10 cellular contexts compared by ENCODE assay signal in the genomic region with DNA sequence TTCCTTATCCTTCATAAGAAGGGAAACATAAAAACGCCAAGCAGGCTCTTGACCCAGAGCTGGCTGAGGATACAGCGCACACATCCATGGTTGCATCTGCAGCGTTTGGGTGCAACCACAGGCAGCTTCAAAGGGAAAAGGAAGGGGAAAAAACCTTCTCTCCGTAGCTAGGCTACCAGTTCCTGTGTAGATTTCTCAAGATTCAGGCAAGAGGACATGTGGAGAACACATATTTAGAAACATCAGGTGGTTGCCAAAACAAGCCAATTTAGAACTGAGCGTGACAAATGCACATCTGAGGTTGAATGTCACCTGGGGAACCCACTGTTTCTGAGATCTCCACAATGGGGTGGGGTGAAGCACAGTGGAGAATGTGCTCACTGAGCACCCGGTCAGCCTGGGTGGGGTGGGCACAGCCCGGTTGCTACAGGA.
DNase-seq lines count a peak whose midpoint lies in the region; ATAC-seq and TF ChIP-seq lines count a peak whose summit lies in the region.
"Had no signal": no experiment of that assay in that cellular context is flagged by ENCODE, and none has a peak within 500 bp of the region (broad histone marks: within the 10 kb centered on the region; RNA-seq: fewer than 3 reads in every experiment).

No MANE protein-coding gene starts in this region.

- H3K36me3 Mint-ChIP-seq in activated T-helper 1 cell treated with anti-CD3 and anti-CD28 coated beads, Interleukin-12 subunit alpha, Interleukin-12 subunit beta, Interleukin-2, Interleukin-4 antibody, amounts not matched to agents 30 ng/mL and 10 ng/mL and 1 ng/mL, durations not matched to agents 14 hours and 24 hours and 36 hours (ENCODE audit: low read depth) = no peaks in the 10 kb centered on the region
- H3K36me3 Mint-ChIP-seq in naive B cell (no peaks in the 10 kb centered on the region), Caco-2 (ENCODE audit: insufficient read depth, unreplicated experiment) (no peaks in the 10 kb centered on the region)

- H3K4me3 ChIP-seq in Caco-2 (ENCODE audit: low read depth, low read length) = no peak overlapping the region
- H3K4me3 ChIP-seq: skin epidermis had no signal

- DNase-seq in EH (ENCODE audit: low read depth) (peak; percentile 30), naive B cell (peak; percentile 49), Caco-2 (no peak)
- DNase-seq in activated T-helper 1 cell treated with anti-CD3 and anti-CD28 coated beads, Interleukin-12 subunit alpha, Interleukin-12 subunit beta, Interleukin-2, Interleukin-4 antibody, amounts not matched to agents 30 ng/mL and 10 ng/mL and 1 ng/mL, durations not matched to agents 14 hours and 24 hours and 36 hours (ENCODE audit: low spot score) = peak; percentile 17
- no peak for DNase-seq in NK-92 treated with Interleukin-12 subunit alpha and Interleukin-12 subunit beta, amount 100 ng/mL, for 24 hours (lab: John Stamatoyannopoulos, UW)
- no peak for DNase-seq in effector CD8-positive, alpha-beta T cell (lab: John Stamatoyannopoulos, UW)
- DNase-seq: Kasumi-1 had no signal

- no peaks in the 10 kb centered on the region for H3K36me3 ChIP-seq in Caco-2 (ENCODE audit: control insufficient read depth, insufficient read depth, low read length)

- POLR2A ChIA-PET in Caco-2 (lab: Charles Lee) = no interaction called here

- TF ChIP-seq CTCF in Caco-2 (IDR thresholded peaks at IDR 0.05; ENCODE audit: insufficient read depth in 1 of 2, low read depth in 1 of 2, low read length in 1 of 2, severe bottlenecking in 1 of 2, unreplicated experiment in 1 of 2) = no peak

- CTCF ChIA-PET in Caco-2 (lab: Charles Lee) = no interaction called here

- BruUV-seq in Caco-2 (replicated peaks; lab: Mats Ljungman, UMichigan) = no TSS peak

- H3K27me3 Mint-ChIP-seq in activated T-helper 1 cell treated with anti-CD3 and anti-CD28 coated beads, Interleukin-12 subunit alpha, Interleukin-12 subunit beta, Interleukin-2, Interleukin-4 antibody, amounts not matched to agents 30 ng/mL and 10 ng/mL and 1 ng/mL, durations not matched to agents 14 hours and 24 hours and 36 hours (ENCODE audit: insufficient read depth) = no peaks in the 10 kb centered on the region
- H3K27me3 Mint-ChIP-seq in naive B cell (peaks cover 0 to 11% (median 4%) of the 10 kb centered on the region in 3 donors), Caco-2 (ENCODE audit: insufficient read depth, unreplicated experiment) (no peaks in the 10 kb centered on the region)

- peak overlapping the region; percentile 74 for H3K27ac Mint-ChIP-seq in activated T-helper 1 cell treated with anti-CD3 and anti-CD28 coated beads, Interleukin-12 subunit alpha, Interleukin-12 subunit beta, Interleukin-2, Interleukin-4 antibody, amounts not matched to agents 30 ng/mL and 10 ng/mL and 1 ng/mL, durations not matched to agents 14 hours and 24 hours and 36 hours
- H3K27ac Mint-ChIP-seq in naive B cell (peak overlapping the region; percentile 82 to 98 (median 96)), Caco-2 (ENCODE audit: unreplicated experiment) (no peak overlapping the region)

- intact Hi-C loops in activated T-helper 1 cell treated with anti-CD3 and anti-CD28 coated beads, Interleukin-12 subunit alpha, Interleukin-12 subunit beta, Interleukin-2, Interleukin-4 antibody, amounts not matched to agents 30 ng/mL and 10 ng/mL and 1 ng/mL, durations not matched to agents 14 hours and 24 hours and 36 hours (cut with micrococcal nuclease) = no loop called here
- intact Hi-C loops in Caco-2 (cut with micrococcal nuclease; ENCODE audit: unreplicated experiment) = no loop called here

- H3K4me3 Mint-ChIP-seq in activated T-helper 1 cell treated with anti-CD3 and anti-CD28 coated beads, Interleukin-12 subunit alpha, Interleukin-12 subunit beta, Interleukin-2, Interleukin-4 antibody, amounts not matched to agents 30 ng/mL and 10 ng/mL and 1 ng/mL, durations not matched to agents 14 hours and 24 hours and 36 hours = peak overlapping the region; percentile 4
- H3K4me3 Mint-ChIP-seq in naive B cell = peak overlapping the region; percentile 67 to 90 (median 88)
- no peak overlapping the region for H3K4me3 Mint-ChIP-seq in Caco-2 (ENCODE audit: unreplicated experiment)

- H3K27me3 ChIP-seq in Caco-2 (replicated peaks; ENCODE audit: control insufficient read depth, insufficient read depth, low read length) = no peaks in the 10 kb centered on the region

- ATAC-seq in HG02938 (IDR thresholded peaks at IDR 0.05; ENCODE audit: unreplicated experiment) = peak; percentile 62
- peak; percentile 69 to 78 for ATAC-seq in naive B cell (ENCODE audit: low read depth in 2 of 2)
- no peak for ATAC-seq in GM18520 (IDR thresholded peaks at IDR 0.05; ENCODE audit: unreplicated experiment)

- H3K4me1 Mint-ChIP-seq in activated T-helper 1 cell treated with anti-CD3 and anti-CD28 coated beads, Interleukin-12 subunit alpha, Interleukin-12 subunit beta, Interleukin-2, Interleukin-4 antibody, amounts not matched to agents 30 ng/mL and 10 ng/mL and 1 ng/mL, durations not matched to agents 14 hours and 24 hours and 36 hours (ENCODE audit: low read depth) = peaks cover 20% of the 10 kb centered on the region
- H3K4me1 Mint-ChIP-seq in naive B cell = peaks cover 46 to 84% (median 53%) of the 10 kb centered on the region in 3 donors
- peaks cover 6% of the 10 kb centered on the region for H3K4me1 Mint-ChIP-seq in Caco-2 (ENCODE audit: low read depth, unreplicated experiment)

- no peaks in the 10 kb centered on the region for H3K9me3 ChIP-seq in Caco-2

- no peaks in the 10 kb centered on the region for H3K4me1 ChIP-seq in Caco-2

- H3K9me3 Mint-ChIP-seq in activated T-helper 1 cell treated with anti-CD3 and anti-CD28 coated beads, Interleukin-12 subunit alpha, Interleukin-12 subunit beta, Interleukin-2, Interleukin-4 antibody, amounts not matched to agents 30 ng/mL and 10 ng/mL and 1 ng/mL, durations not matched to agents 14 hours and 24 hours and 36 hours = no peaks in the 10 kb centered on the region
- no peaks in the 10 kb centered on the region for H3K9me3 Mint-ChIP-seq in naive B cell
- peaks cover 12% of the 10 kb centered on the region for H3K9me3 Mint-ChIP-seq in Caco-2 (ENCODE audit: unreplicated experiment)

Comparison
In these comparisons a context has a peak if more than half of its experiments do, and no peak if none do; other contexts are left out.
1. DNase-seq: peak in EH (single experiment), activated T-helper 1 cell treated with anti-CD3 and anti-CD28 coated beads, Interleukin-12 subunit alpha, Interleukin-12 subunit beta, Interleukin-2, Interleukin-4 antibody, amounts not matched to agents 30 ng/mL and 10 ng/mL and 1 ng/mL, durations not matched to agents 14 hours and 24 hours and 36 hours (single experiment) and naive B cell (single experiment); none in Caco-2 (0 of 2), NK-92 treated with Interleukin-12 subunit alpha and Interleukin-12 subunit beta, amount 100 ng/mL, for 24 hours (single experiment) and effector CD8-positive, alpha-beta T cell (single experiment).